In the genomic region with DNA sequence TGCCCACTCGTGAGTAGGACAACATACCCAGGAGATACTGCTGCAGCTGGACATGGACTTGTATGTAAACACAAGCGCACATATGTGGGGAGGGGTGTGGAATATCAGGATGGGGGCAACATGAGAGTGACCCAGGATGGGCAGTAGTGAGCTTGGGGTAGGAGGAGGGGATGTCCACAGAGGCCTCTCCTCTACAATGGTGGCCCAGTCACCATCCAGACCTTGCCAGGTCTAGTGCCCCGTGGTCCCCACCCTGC, we compare ENCODE assay signal across 1 cellular context.
TF ChIP-seq lines count a peak whose summit lies in the region.

No MANE protein-coding gene starts in this region.

TF ChIP-seq in K562, 482 proteins besides CTCF, POLR2A, EP300 and RAD21:
- TF ChIP-seq USF1 (CRISPR knock-in tag; IDR thresholded peaks at IDR 0.05) = 0 out of 2 replicates have a peak, but pooled peaks have one; percentile 16
- peak; percentile 33 for TF ChIP-seq KDM5B (IDR thresholded peaks at IDR 0.05; ENCODE audit: insufficient replicate concordance, low read depth, low read length)
- no peak for TF ChIP-seq PTRF (tag; IDR thresholded peaks at IDR 0.05)
- 0 out of 4 replicates have a peak, but pooled peaks of 1 of the 2 experiments have one; percentile 58 for TF ChIP-seq FOXA3 (CRISPR knock-in tag; conservative IDR thresholded peaks at IDR 0.05 in 1 of 2, IDR thresholded peaks at IDR 0.05 in 1 of 2)
- TF ChIP-seq, protein P1, sequence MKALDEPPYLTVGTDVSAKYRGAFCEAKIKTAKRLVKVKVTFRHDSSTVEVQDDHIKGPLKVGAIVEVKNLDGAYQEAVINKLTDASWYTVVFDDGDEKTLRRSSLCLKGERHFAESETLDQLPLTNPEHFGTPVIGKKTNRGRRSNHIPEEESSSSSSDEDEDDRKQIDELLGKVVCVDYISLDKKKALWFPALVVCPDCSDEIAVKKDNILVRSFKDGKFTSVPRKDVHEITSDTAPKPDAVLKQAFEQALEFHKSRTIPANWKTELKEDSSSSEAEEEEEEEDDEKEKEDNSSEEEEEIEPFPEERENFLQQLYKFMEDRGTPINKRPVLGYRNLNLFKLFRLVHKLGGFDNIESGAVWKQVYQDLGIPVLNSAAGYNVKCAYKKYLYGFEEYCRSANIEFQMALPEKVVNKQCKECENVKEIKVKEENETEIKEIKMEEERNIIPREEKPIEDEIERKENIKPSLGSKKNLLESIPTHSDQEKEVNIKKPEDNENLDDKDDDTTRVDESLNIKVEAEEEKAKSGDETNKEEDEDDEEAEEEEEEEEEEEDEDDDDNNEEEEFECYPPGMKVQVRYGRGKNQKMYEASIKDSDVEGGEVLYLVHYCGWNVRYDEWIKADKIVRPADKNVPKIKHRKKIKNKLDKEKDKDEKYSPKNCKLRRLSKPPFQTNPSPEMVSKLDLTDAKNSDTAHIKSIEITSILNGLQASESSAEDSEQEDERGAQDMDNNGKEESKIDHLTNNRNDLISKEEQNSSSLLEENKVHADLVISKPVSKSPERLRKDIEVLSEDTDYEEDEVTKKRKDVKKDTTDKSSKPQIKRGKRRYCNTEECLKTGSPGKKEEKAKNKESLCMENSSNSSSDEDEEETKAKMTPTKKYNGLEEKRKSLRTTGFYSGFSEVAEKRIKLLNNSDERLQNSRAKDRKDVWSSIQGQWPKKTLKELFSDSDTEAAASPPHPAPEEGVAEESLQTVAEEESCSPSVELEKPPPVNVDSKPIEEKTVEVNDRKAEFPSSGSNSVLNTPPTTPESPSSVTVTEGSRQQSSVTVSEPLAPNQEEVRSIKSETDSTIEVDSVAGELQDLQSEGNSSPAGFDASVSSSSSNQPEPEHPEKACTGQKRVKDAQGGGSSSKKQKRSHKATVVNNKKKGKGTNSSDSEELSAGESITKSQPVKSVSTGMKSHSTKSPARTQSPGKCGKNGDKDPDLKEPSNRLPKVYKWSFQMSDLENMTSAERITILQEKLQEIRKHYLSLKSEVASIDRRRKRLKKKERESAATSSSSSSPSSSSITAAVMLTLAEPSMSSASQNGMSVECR (CRISPR knock-in tag; IDR thresholded peaks at IDR 0.05) = peak; percentile 29; the same call in 1 of the 2 replicates
- no peak for TF ChIP-seq CREB1 (IDR thresholded peaks at IDR 0.05)
- TF ChIP-seq CREB1 (CRISPR knock-in tag; IDR thresholded peaks at IDR 0.05) = peak; percentile 43; the same call in 1 of the 2 replicates
- TF ChIP-seq ILF3 (IDR thresholded peaks at IDR 0.05; ENCODE audit: borderline replicate concordance) = no peak
- peak; percentile 9; the same call in 1 of the 2 replicates for TF ChIP-seq RBFOX2 (IDR thresholded peaks at IDR 0.05; ENCODE audit: low read depth, low read length)
TF ChIP-seq in K562: peak in this region for 6.
